1 cellular context compared by ENCODE assay signal in genomic region chr20:62405108-62405980, GRCh38.
A peak's percentile ranks its signal among the peaks of the same experiment; 100 is the strongest.
TF ChIP-seq lines count a peak whose summit lies in the region.

No MANE protein-coding gene starts in this region.

TF ChIP-seq in HepG2, 621 proteins besides CTCF, POLR2A, EP300 and RAD21 (continues in another document):
- TF ChIP-seq ZFP62 (CRISPR knock-in tag; IDR thresholded peaks at IDR 0.05) (no peak), SMAD1 (CRISPR knock-in tag; IDR thresholded peaks at IDR 0.05; ENCODE audit: borderline replicate concordance, low read depth) (peak; percentile 71; the same call in 1 of the 2 replicates), ZNF253 (CRISPR knock-in tag; IDR thresholded peaks at IDR 0.05; ENCODE audit: borderline replicate concordance) (peak; percentile 20; the same call in 1 of the 2 replicates), KLF11 (CRISPR knock-in tag; IDR thresholded peaks at IDR 0.05) (no peak), AHR (CRISPR knock-in tag; IDR thresholded peaks at IDR 0.05) (peak; percentile 76; the same call in 1 of the 2 replicates), DZIP1 (CRISPR knock-in tag; IDR thresholded peaks at IDR 0.05) (no peak), FOSL1 (CRISPR knock-in tag; IDR thresholded peaks at IDR 0.05; ENCODE audit: borderline replicate concordance) (0 out of 2 replicates have a peak, but pooled peaks have one; percentile 5), KAT2B (IDR thresholded peaks at IDR 0.05; ENCODE audit: borderline replicate concordance, low read depth, low read length) (no peak), ZNF839 (CRISPR knock-in tag; IDR thresholded peaks at IDR 0.05; ENCODE audit: borderline replicate concordance) (peak; percentile 28; the same call in 1 of the 2 replicates), FOXK1 (CRISPR knock-in tag; IDR thresholded peaks at IDR 0.05; ENCODE audit: borderline replicate concordance, low read depth) (peak; percentile 38; the same call in 1 of the 2 replicates), SMAD3 (CRISPR knock-in tag; IDR thresholded peaks at IDR 0.05) (peak; percentile 51; the same call in 1 of the 2 replicates), SRSF1 (optimal IDR thresholded peaks at IDR 0.05; ENCODE audit: low read depth, low read length) (no peak), HNF1B (CRISPR knock-in tag; IDR thresholded peaks at IDR 0.05) (no peak), RBFOX2 (IDR thresholded peaks at IDR 0.05; ENCODE audit: low read depth, low read length) (no peak), SP4 (CRISPR knock-in tag; IDR thresholded peaks at IDR 0.05) (peak; percentile 32; the same call in 1 of the 2 replicates), ZNF775 (CRISPR knock-in tag; IDR thresholded peaks at IDR 0.05; ENCODE audit: borderline replicate concordance) (no peak), ZNF484 (CRISPR knock-in tag; IDR thresholded peaks at IDR 0.05; ENCODE audit: borderline replicate concordance, low read depth) (no peak), ATF2 (CRISPR knock-in tag; IDR thresholded peaks at IDR 0.05) (peak; percentile 98), SNRNP70 (IDR thresholded peaks at IDR 0.05; ENCODE audit: low read depth, low read length) (no peak), ZNF543 (CRISPR knock-in tag; IDR thresholded peaks at IDR 0.05) (peak; percentile 23; the same call in 1 of the 2 replicates), ZFP90 (CRISPR knock-in tag; IDR thresholded peaks at IDR 0.05; ENCODE audit: borderline replicate concordance) (peak; percentile 89), SMAD9 (CRISPR knock-in tag; IDR thresholded peaks at IDR 0.05) (peak; percentile 89; the same call in 1 of the 2 replicates), E2F5 (CRISPR knock-in tag; conservative IDR thresholded peaks at IDR 0.05) (0 out of 2 replicates have a peak, but pooled peaks have one; percentile 53), ZNF747 (CRISPR knock-in tag; IDR thresholded peaks at IDR 0.05; ENCODE audit: borderline replicate concordance) (no peak), TFE3 (CRISPR knock-in tag; IDR thresholded peaks at IDR 0.05) (0 out of 2 replicates have a peak, but pooled peaks have one; percentile 29), DBP (CRISPR knock-in tag; IDR thresholded peaks at IDR 0.05; ENCODE audit: not compliant biosample characterization) (no peak), ZNF614 (CRISPR knock-in tag; IDR thresholded peaks at IDR 0.05; ENCODE audit: borderline replicate concordance) (peak; percentile 34; the same call in 1 of the 2 replicates), GATAD1 (CRISPR knock-in tag; IDR thresholded peaks at IDR 0.05) (peak; percentile 41; the same call in 1 of the 2 replicates), TFDP2 (CRISPR knock-in tag; IDR thresholded peaks at IDR 0.05) (peak; percentile 33; the same call in 1 of the 2 replicates), AKAP8 (CRISPR knock-in tag; IDR thresholded peaks at IDR 0.05) (0 out of 2 replicates have a peak, but pooled peaks have one; percentile 59), ZHX2 (IDR thresholded peaks at IDR 0.05; ENCODE audit: low read depth) (peak; percentile 86), ZHX2 (CRISPR knock-in tag; IDR thresholded peaks at IDR 0.05; ENCODE audit: borderline replicate concordance) (no peak), PITX1 (CRISPR knock-in tag; IDR thresholded peaks at IDR 0.05) (0 out of 2 replicates have a peak, but pooled peaks have one; percentile 6), KAT7 (CRISPR knock-in tag; IDR thresholded peaks at IDR 0.05; ENCODE audit: borderline replicate concordance) (no peak), ZFP37 (CRISPR knock-in tag; IDR thresholded peaks at IDR 0.05; ENCODE audit: borderline replicate concordance) (no peak), ONECUT2 (CRISPR knock-in tag; IDR thresholded peaks at IDR 0.05) (no peak), ZFYVE20 (CRISPR knock-in tag; IDR thresholded peaks at IDR 0.05; ENCODE audit: borderline replicate concordance, low read depth) (peak; percentile 79; the same call in 1 of the 2 replicates), WIZ (CRISPR knock-in tag; IDR thresholded peaks at IDR 0.05) (no peak), ATF4 (CRISPR knock-in tag; IDR thresholded peaks at IDR 0.05) (no peak), PPARG (CRISPR knock-in tag; conservative IDR thresholded peaks at IDR 0.05) (0 out of 2 replicates have a peak, but pooled peaks have one; percentile 43), MED13 (CRISPR knock-in tag; IDR thresholded peaks at IDR 0.05) (0 out of 2 replicates have a peak, but pooled peaks have one; percentile 40), ZNF891 (CRISPR knock-in tag; IDR thresholded peaks at IDR 0.05) (peak; percentile 22; the same call in 1 of the 2 replicates), GLI4 (CRISPR knock-in tag; IDR thresholded peaks at IDR 0.05; ENCODE audit: borderline replicate concordance) (peak; percentile 84; the same call in 1 of the 2 replicates), TP53 (CRISPR knock-in tag; conservative IDR thresholded peaks at IDR 0.05) (no peak), ZNF740 (CRISPR knock-in tag; IDR thresholded peaks at IDR 0.05) (0 out of 2 replicates have a peak, but pooled peaks have one; percentile 53)
